20 cellular contexts compared by ENCODE assay signal in genomic region chr7:123723913-123724312, GRCh38.
"Had no signal": no experiment of that assay in that cellular context is flagged by ENCODE, and none has a peak within 500 bp of the region (broad histone marks: within the 10 kb centered on the region; RNA-seq: fewer than 3 reads in every experiment).

No MANE protein-coding gene starts in this region.

- ATAC-seq: activated CD4-positive, CD25-positive, alpha-beta regulatory T cell treated with anti-CD3 and anti-CD28 coated beads, Interleukin-2, amount 50 U/mL, for 24 hours; body of pancreas; T-helper 17 cell had no signal

- DNase-seq: activated CD4-positive, alpha-beta T cell treated with anti-CD3 and anti-CD28 coated beads, Interleukin-2, amount 10 ng/mL, durations not matched to agents 24 days and 14 days; activated CD8-positive, alpha-beta T cell treated with anti-CD3 and anti-CD28 coated beads for 36 hours; activated gamma-delta T cell treated with Interleukin-2 at 50 U/mL for 16 hours; anterior cingulate cortex; body of pancreas; effector memory CD8-positive, alpha-beta T cell; hippocampal formation; retina; spleen; stimulated activated CD4-positive, alpha-beta T cell treated with anti-CD3 and anti-CD28 coated beads, Interleukin-4, amount 100 ng/mL, for 1 hour; stimulated activated naive CD4-positive, alpha-beta T cell; T-helper 17 cell had no signal

- H3K9me3 ChIP-seq: body of pancreas, esophagus muscularis mucosa, spleen, thoracic aorta, vagina had no signal

- H3K27ac ChIP-seq: esophagus muscularis mucosa, spleen, thoracic aorta, vagina had no signal

- H3K4me3 Mint-ChIP-seq: activated CD4-positive, alpha-beta T cell treated with anti-CD3 and anti-CD28 coated beads, Interleukin-2, amount 10 ng/mL, durations not matched to agents 24 days and 14 days; activated CD8-positive, alpha-beta T cell treated with anti-CD3 and anti-CD28 coated beads for 36 hours; activated naive CD4-positive, alpha-beta T cell treated with anti-CD3 and anti-CD28 coated beads, Interleukin-2, amount 50 U/mL, for 24 hours; memory B cell; T-helper 17 cell; type B pancreatic cell had no signal

- H3K4me3 ChIP-seq: body of pancreas, esophagus muscularis mucosa, spleen, thoracic aorta, vagina had no signal

- H3K36me3 ChIP-seq: esophagus muscularis mucosa, thoracic aorta, vagina had no signal

- H3K27me3 Mint-ChIP-seq: activated CD4-positive, alpha-beta T cell treated with anti-CD3 and anti-CD28 coated beads, Interleukin-2, amount 10 ng/mL, durations not matched to agents 24 days and 14 days; activated CD8-positive, alpha-beta T cell treated with anti-CD3 and anti-CD28 coated beads for 36 hours; activated naive CD4-positive, alpha-beta T cell treated with anti-CD3 and anti-CD28 coated beads, Interleukin-2, amount 50 U/mL, for 24 hours; effector memory CD8-positive, alpha-beta T cell; memory B cell; progenitor cell of endocrine pancreas; T-helper 17 cell; type B pancreatic cell had no signal

- H3K27ac Mint-ChIP-seq: activated CD4-positive, alpha-beta T cell treated with anti-CD3 and anti-CD28 coated beads, Interleukin-2, amount 10 ng/mL, durations not matched to agents 24 days and 14 days; activated naive CD4-positive, alpha-beta T cell treated with anti-CD3 and anti-CD28 coated beads, Interleukin-2, amount 50 U/mL, for 24 hours; memory B cell; progenitor cell of endocrine pancreas; T-helper 17 cell; type B pancreatic cell had no signal

- H3K9me3 Mint-ChIP-seq: activated CD4-positive, alpha-beta T cell treated with anti-CD3 and anti-CD28 coated beads, Interleukin-2, amount 10 ng/mL, durations not matched to agents 24 days and 14 days; activated CD8-positive, alpha-beta T cell treated with anti-CD3 and anti-CD28 coated beads for 36 hours; activated naive CD4-positive, alpha-beta T cell treated with anti-CD3 and anti-CD28 coated beads, Interleukin-2, amount 50 U/mL, for 24 hours; effector memory CD8-positive, alpha-beta T cell; memory B cell; type B pancreatic cell had no signal

- H3K27me3 ChIP-seq: body of pancreas, esophagus muscularis mucosa, spleen, vagina had no signal
